In the genomic region with DNA sequence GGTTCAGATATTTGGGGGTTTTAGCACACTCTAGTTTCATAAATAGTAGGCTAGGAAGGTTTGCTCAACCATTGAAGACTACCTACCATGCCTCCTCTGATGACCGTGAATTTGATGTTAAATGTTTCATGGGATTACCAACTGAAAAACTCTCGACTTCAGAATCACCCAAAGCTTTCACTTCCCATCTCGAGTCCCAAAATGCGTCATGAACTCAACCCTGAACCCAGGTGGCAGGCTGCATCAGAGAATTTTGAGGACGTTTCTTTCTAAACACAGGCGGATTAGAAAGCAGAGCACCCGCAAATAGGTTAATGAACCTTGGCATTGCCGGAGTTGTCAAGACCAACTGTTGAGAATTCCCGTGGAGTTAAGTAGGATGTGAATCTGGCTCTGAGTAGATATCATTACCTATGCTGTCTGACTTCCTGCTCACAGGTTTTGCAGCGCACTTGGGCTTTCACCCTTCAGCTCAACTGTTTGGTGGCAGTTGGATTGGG, we compare ENCODE assay signal across 13 cellular contexts.
A peak's percentile ranks its signal among the peaks of the same experiment; 100 is the strongest.
DNase-seq lines count a peak whose midpoint lies in the region; ATAC-seq and TF ChIP-seq lines count a peak whose summit lies in the region.
"Had no signal": no experiment of that assay in that cellular context is flagged by ENCODE, and none has a peak within 500 bp of the region (broad histone marks: within the 10 kb centered on the region; RNA-seq: fewer than 3 reads in every experiment).

No MANE protein-coding gene starts in this region.

- intact Hi-C loops in activated B cell treated with CpG ODN at 0.5 μM for 24 hours (cut with micrococcal nuclease) = loop anchor here (2.0 kb wide), 3 partner anchors 52 to 176 kb away; no protein-coding TSS in a partner anchor

- H3K4me3 ChIP-seq in upper lobe of left lung = no peak overlapping the region
- H3K4me3 ChIP-seq: pancreas had no signal

- H3K9me3 Mint-ChIP-seq in activated B cell treated with CpG ODN at 0.5 μM for 24 hours = peaks cover 6% of the 10 kb centered on the region

- no peaks in the 10 kb centered on the region for H3K27me3 ChIP-seq in upper lobe of left lung
- H3K27me3 ChIP-seq: pancreas had no signal

- no peaks in the 10 kb centered on the region for H3K36me3 Mint-ChIP-seq in activated B cell treated with CpG ODN at 0.5 μM for 24 hours (ENCODE audit: low read depth)
- H3K36me3 Mint-ChIP-seq: CD8-positive, alpha-beta T cell had no signal

- POLR2A ChIA-PET in activated B cell treated with CpG ODN at 0.5 μM for 24 hours (lab: Charles Lee) = interaction anchor here (1.0 to 1.4 kb wide), 3 partner anchors 48 to 189 kb away, joined by 3 to 10 read pairs (median 4); no protein-coding TSS in a partner anchor

- peak overlapping the region; percentile 47 for H3K27ac Mint-ChIP-seq in activated B cell treated with CpG ODN at 0.5 μM for 24 hours
- H3K27ac Mint-ChIP-seq: CD8-positive, alpha-beta T cell had no signal

- CTCF ChIA-PET in activated B cell treated with CpG ODN at 0.5 μM for 24 hours (lab: Charles Lee) = no interaction called here

- no peaks in the 10 kb centered on the region for H3K4me1 ChIP-seq in upper lobe of left lung

- peak overlapping the region; percentile 36 for H3K4me3 Mint-ChIP-seq in activated B cell treated with CpG ODN at 0.5 μM for 24 hours
- H3K4me3 Mint-ChIP-seq: CD8-positive, alpha-beta T cell; central memory CD8-positive, alpha-beta T cell had no signal

- no peak for TF ChIP-seq EP300 in upper lobe of left lung (IDR thresholded peaks at IDR 0.05)

- H3K36me3 ChIP-seq in upper lobe of left lung = no peaks in the 10 kb centered on the region
- H3K36me3 ChIP-seq: pancreas had no signal

- no peak for TF ChIP-seq POLR2A in upper lobe of left lung (IDR thresholded peaks at IDR 0.05)

- H3K9me3 ChIP-seq in upper lobe of left lung = no peaks in the 10 kb centered on the region
- H3K9me3 ChIP-seq: pancreas had no signal

- no peak overlapping the region for H3K27ac ChIP-seq in upper lobe of left lung
- H3K27ac ChIP-seq: pancreas had no signal

- WGBS in upper lobe of left lung, 2 donors = 88 to 92% methylated on average over 10 of the region's 10 CpGs

- H3K27me3 Mint-ChIP-seq in activated B cell treated with CpG ODN at 0.5 μM for 24 hours = no peaks in the 10 kb centered on the region

- TF ChIP-seq CTCF in activated B cell treated with CpG ODN at 0.5 μM for 24 hours (IDR thresholded peaks at IDR 0.05) (no peak), upper lobe of left lung (IDR thresholded peaks at IDR 0.05) (no peak), omental fat pad (IDR thresholded peaks at IDR 0.05) (no peak)

- DNase-seq in activated B cell treated with CpG ODN at 0.5 μM for 24 hours (no peak), amniotic stem cell (lab: John Stamatoyannopoulos, UW) (no peak), upper lobe of left lung (no peak), cortex of kidney (lab: John Stamatoyannopoulos, UW) (no peak), omental fat pad (ENCODE audit: low spot score) (no peak)
- DNase-seq: activated effector memory CD4-positive, alpha-beta T cell treated with anti-CD3 and anti-CD28 coated beads, Interleukin-2, amount 50 U/mL, for 16 hours; CD8-positive, alpha-beta T cell; NCI-H2107; pancreas had no signal

- peak; percentile 82 for ATAC-seq in GM18868 (IDR thresholded peaks at IDR 0.05; ENCODE audit: unreplicated experiment)
- peak; percentile 72 for ATAC-seq in GM21528 (IDR thresholded peaks at IDR 0.05; ENCODE audit: low FRiP score, unreplicated experiment)
- ATAC-seq in HG03135 (IDR thresholded peaks at IDR 0.05; ENCODE audit: unreplicated experiment) = peak; percentile 49
- peak; percentile 89 for ATAC-seq in activated B cell treated with CpG ODN at 0.5 μM for 24 hours (ENCODE audit: low read depth)
- no peak for ATAC-seq in upper lobe of left lung (ENCODE audit: low FRiP score in 2 of 2)
- no peak for ATAC-seq in omental fat pad (ENCODE audit: low FRiP score)
- ATAC-seq: CD8-positive, alpha-beta T cell; pancreas had no signal

- H3K4me1 Mint-ChIP-seq in activated B cell treated with CpG ODN at 0.5 μM for 24 hours = peaks cover 20% of the 10 kb centered on the region
- H3K4me1 Mint-ChIP-seq: central memory CD8-positive, alpha-beta T cell had no signal

Comparison
In these comparisons a context has a peak if more than half of its experiments do, and no peak if none do; other contexts are left out.
1. ATAC-seq: peak in GM18868 (single experiment), GM21528 (single experiment), HG03135 (single experiment) and activated B cell treated with CpG ODN at 0.5 μM for 24 hours (single experiment); none in upper lobe of left lung (0 of 2) and omental fat pad (single experiment).